Comparison of ENCODE assay signal across 34 cellular contexts in the genomic region with DNA sequence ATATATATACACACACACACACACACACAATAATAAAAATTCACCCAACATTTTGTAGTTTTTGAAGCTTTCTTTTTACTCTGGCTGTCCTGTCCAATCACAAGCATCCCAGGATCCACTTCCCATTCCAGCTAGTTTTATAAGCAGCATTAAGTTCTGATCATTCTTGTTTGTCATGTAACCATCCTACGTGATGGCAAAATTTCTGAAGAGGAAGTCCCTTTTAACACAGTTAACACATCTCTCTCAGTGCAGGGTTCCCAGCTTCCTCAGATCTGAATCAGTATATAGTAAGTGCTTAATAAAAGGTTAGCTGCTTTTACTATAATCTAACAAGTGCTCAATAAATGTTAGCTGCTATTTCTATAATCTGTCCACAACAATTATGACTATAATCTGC. TPM values are rescaled to one million over a fixed set of nuclear protein-coding genes. Genes with fewer than 3 reads are reported as not detected.
"Had no signal": no experiment of that assay in that cellular context is flagged by ENCODE, and none has a peak within 500 bp of the region (broad histone marks: within the 10 kb centered on the region; RNA-seq: fewer than 3 reads in every experiment).

No MANE protein-coding gene starts in this region.

- H3K4me3 ChIP-seq: adrenal gland, SJCRH30, SK-N-MC had no signal

- H3K27me3 Mint-ChIP-seq: brain, IgD-negative memory B cell had no signal

- H3K4me1 ChIP-seq: SJCRH30 had no signal

- H3K36me3 Mint-ChIP-seq: activated CD4-positive, alpha-beta memory T cell treated with anti-CD3 and anti-CD28 coated beads for 36 hours; activated naive CD4-positive, alpha-beta T cell treated with anti-CD3 and anti-CD28 coated beads, Interleukin-2, amount 50 U/mL, for 72 hours; WTC11 had no signal

- DNase-seq: activated CD4-positive, alpha-beta memory T cell treated with anti-CD3 and anti-CD28 coated beads for 36 hours; activated CD4-positive, alpha-beta T cell treated with anti-CD3 and anti-CD28 coated beads for 4 hours; activated CD4-positive, alpha-beta T cell treated with anti-CD3 and anti-CD28 coated beads, Interleukin-2, amount 50 U/mL, for 1 hour; activated CD8-positive, alpha-beta memory T cell treated with anti-CD3 and anti-CD28 coated beads, Interleukin-2, amount 50 U/mL, for 4 hours; activated gamma-delta T cell treated with Interleukin-2 at 50 U/mL for 16 hours; activated naive CD4-positive, alpha-beta T cell treated with anti-CD3 and anti-CD28 coated beads for 36 hours; activated T-cell treated with anti-CD3 and anti-CD28 coated beads for 4 hours; activated T-cell treated with anti-CD3 and anti-CD28 coated beads, Interleukin-2, amount 50 U/mL, for 4 hours; adrenal gland; caudate nucleus; cerebellar nuclear complex; Karpas-422; KBM-7; NCI-H1105; NCI-H1417 treated with DMSO at 0.1 percent for 48 hours; NCI-H187 treated with DMSO at 0.1 percent for 48 hours; NCI-H2081; NCI-H226; NCI-H446 treated with DMSO at 0.1 percent for 48 hours; NCI-H526; NCI-H748 treated with DMSO at 0.1 percent for 48 hours; NK-92 treated with Interleukin-12 subunit alpha and Interleukin-12 subunit beta, amount 100 ng/mL, for 24 hours; SHP77; SJCRH30 had no signal

- ATAC-seq: activated naive CD4-positive, alpha-beta T cell treated with anti-CD3 and anti-CD28 coated beads, Interleukin-2, amount 50 U/mL, for 72 hours; activated T-cell treated with anti-CD3 and anti-CD28 coated beads, Interleukin-2, amount 50 U/mL, for 4 hours; Panc1; WTC11 had no signal

- H3K27me3 ChIP-seq: adrenal gland, SJCRH30 had no signal

- H3K4me1 Mint-ChIP-seq: WTC11 had no signal

- H3K36me3 ChIP-seq: adrenal gland, SJCRH30 had no signal

- H3K4me3 Mint-ChIP-seq: activated CD4-positive, alpha-beta memory T cell treated with anti-CD3 and anti-CD28 coated beads for 36 hours; activated naive CD4-positive, alpha-beta T cell treated with anti-CD3 and anti-CD28 coated beads for 36 hours; activated T-cell treated with anti-CD3 and anti-CD28 coated beads, Interleukin-2, amount 50 U/mL, for 4 hours; activated T-helper 1 cell treated with anti-CD3 and anti-CD28 coated beads, Interleukin-12 subunit alpha, Interleukin-12 subunit beta, Interleukin-2, Interleukin-4 antibody, amounts not matched to agents 30 ng/mL and 10 ng/mL and 1 ng/mL, durations not matched to agents 14 hours and 24 hours and 36 hours; brain; IgD-negative memory B cell; T-helper 1 cell treated with Interleukin-12 subunit alpha and Interleukin-12 subunit beta and Interleukin-4 antibody, amounts not matched to agents 30 μg/mL and 1 μg/mL, for 36 hours; T-helper 2 cell treated with Interferon-gamma antibody and Interleukin-4, amounts not matched to agents 5 μg/mL and 100 μg/mL, for 36 hours; WTC11 had no signal

- H3K9me3 Mint-ChIP-seq: activated CD4-positive, alpha-beta memory T cell treated with anti-CD3 and anti-CD28 coated beads for 36 hours; activated naive CD4-positive, alpha-beta T cell treated with anti-CD3 and anti-CD28 coated beads for 36 hours; activated naive CD4-positive, alpha-beta T cell treated with anti-CD3 and anti-CD28 coated beads, Interleukin-2, amount 50 U/mL, for 72 hours; activated T-cell treated with anti-CD3 and anti-CD28 coated beads, Interleukin-2, amount 50 U/mL, for 4 hours; activated T-helper 1 cell treated with anti-CD3 and anti-CD28 coated beads, Interleukin-12 subunit alpha, Interleukin-12 subunit beta, Interleukin-2, Interleukin-4 antibody, amounts not matched to agents 30 ng/mL and 10 ng/mL and 1 ng/mL, durations not matched to agents 14 hours and 24 hours and 36 hours; brain; IgD-negative memory B cell; T-helper 1 cell treated with Interleukin-12 subunit alpha and Interleukin-12 subunit beta and Interleukin-4 antibody, amounts not matched to agents 30 μg/mL and 1 μg/mL, for 36 hours; T-helper 2 cell treated with Interferon-gamma antibody and Interleukin-4, amounts not matched to agents 5 μg/mL and 100 μg/mL, for 36 hours; WTC11 had no signal

- H3K9me3 ChIP-seq: adrenal gland, SJCRH30 had no signal

- H3K27ac Mint-ChIP-seq: activated CD4-positive, alpha-beta memory T cell treated with anti-CD3 and anti-CD28 coated beads for 36 hours; activated naive CD4-positive, alpha-beta T cell treated with anti-CD3 and anti-CD28 coated beads for 36 hours; activated naive CD4-positive, alpha-beta T cell treated with anti-CD3 and anti-CD28 coated beads, Interleukin-2, amount 50 U/mL, for 72 hours; activated T-helper 1 cell treated with anti-CD3 and anti-CD28 coated beads, Interleukin-12 subunit alpha, Interleukin-12 subunit beta, Interleukin-2, Interleukin-4 antibody, amounts not matched to agents 30 ng/mL and 10 ng/mL and 1 ng/mL, durations not matched to agents 14 hours and 24 hours and 36 hours; brain; IgD-negative memory B cell; T-helper 1 cell treated with Interleukin-12 subunit alpha and Interleukin-12 subunit beta and Interleukin-4 antibody, amounts not matched to agents 30 μg/mL and 1 μg/mL, for 36 hours; T-helper 2 cell treated with Interferon-gamma antibody and Interleukin-4, amounts not matched to agents 5 μg/mL and 100 μg/mL, for 36 hours; WTC11 had no signal

- H3K27ac ChIP-seq: adrenal gland, SJCRH30, SK-N-MC had no signal

RNA-seq across cellular contexts. Expression of a gene that starts 26.4 kb away (rescaled TPM):
- total RNA-seq: RPMI7951 had no signal
